ENCODE assay signal across 13 cellular contexts in the genomic region with DNA sequence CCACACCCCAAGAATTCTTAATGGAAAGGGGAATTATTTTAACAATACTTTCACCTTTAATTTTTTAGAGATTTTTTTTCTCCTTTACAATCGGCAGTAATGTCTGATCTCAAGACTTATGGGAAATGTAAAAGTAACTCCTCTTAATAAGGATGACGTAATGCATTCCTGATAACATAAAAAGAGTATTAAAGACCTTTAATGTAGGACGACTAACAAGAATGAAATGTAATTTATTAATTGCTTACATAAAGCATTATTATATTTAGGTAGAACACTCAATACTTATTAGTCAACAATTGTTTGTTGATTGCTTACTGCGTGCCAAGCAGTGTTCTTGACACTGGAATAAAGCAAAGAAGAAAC.
DNase-seq lines count a peak whose midpoint lies in the region; ATAC-seq, FAIRE-seq and TF ChIP-seq lines count a peak whose summit lies in the region.
"Had no signal": no experiment of that assay in that cellular context is flagged by ENCODE, and none has a peak within 500 bp of the region (broad histone marks: within the 10 kb centered on the region; RNA-seq: fewer than 3 reads in every experiment).

No MANE protein-coding gene starts in this region.

- no peaks in the 10 kb centered on the region for H3K79me2 ChIP-seq in neural cell (replicated peaks; ENCODE audit: insufficient read depth, low read length)

- TF ChIP-seq EP300 in neural cell (conservative IDR thresholded peaks at IDR 0.05; ENCODE audit: poor library complexity, severe bottlenecking): no peak

- TF ChIP-seq RAD21 in neural cell (conservative IDR thresholded peaks at IDR 0.05): no peak

- no peaks in the 10 kb centered on the region for H4K20me1 ChIP-seq in neural cell (ENCODE audit: insufficient read depth)

- no peak overlapping the region for H3K9ac ChIP-seq in HUES48 (ENCODE audit: low read depth, low read length)
- peak overlapping the region; percentile 59 for H3K9ac ChIP-seq in neural cell (ENCODE audit: low read length)

- TF ChIP-seq CTCF in dorsolateral prefrontal cortex (IDR thresholded peaks at IDR 0.05 in 54 of 56, conservative IDR thresholded peaks at IDR 0.05 in 2 of 56; ENCODE audit: low read depth in 1 of 56, partially characterized antibody in 56 of 56) (no peak), neural cell (IDR thresholded peaks at IDR 0.05; ENCODE audit: poor library complexity, severe bottlenecking) (no peak)

- no peak overlapping the region for H2AFZ ChIP-seq in neural cell (ENCODE audit: low read depth, low read length)

- no peaks in the 10 kb centered on the region for H3F3A ChIP-seq in neural cell (ENCODE audit: insufficient read depth, low read length, poor library complexity, severe bottlenecking)

- H3K27me3 ChIP-seq in HUES48 (ENCODE audit: control insufficient read depth, insufficient read depth, low read length): no peaks in the 10 kb centered on the region; the same call in 1 of the 2 replicates
- H3K27me3 ChIP-seq in dorsolateral prefrontal cortex: no peaks in the 10 kb centered on the region
- no peaks in the 10 kb centered on the region for H3K27me3 ChIP-seq in neural cell (ENCODE audit: insufficient read depth, low read depth, low read length)

- ATAC-seq in HG03460 (IDR thresholded peaks at IDR 0.05; ENCODE audit: unreplicated experiment): no peak

- no peaks in the 10 kb centered on the region for H3K9me3 ChIP-seq in HUES48 (ENCODE audit: control insufficient read depth, insufficient read depth, low read length)
- no peaks in the 10 kb centered on the region for H3K9me3 ChIP-seq in neural cell (ENCODE audit: low read length)
- H3K9me3 ChIP-seq: HAP-1 had no signal

- peak overlapping the region; percentile 50 for H3K4me2 ChIP-seq in neural cell (ENCODE audit: low read length)

- intact Hi-C loops in dorsolateral prefrontal cortex (cut with DNase I): loop anchor here in 1 of 2 donors (5.0 kb wide), 2 partner anchors 1030 to 1045 kb away; a partner anchor contains a TSS

- H3K36me3 ChIP-seq in HUES48 (ENCODE audit: control insufficient read depth, insufficient read depth, low read length): no peaks in the 10 kb centered on the region
- no peaks in the 10 kb centered on the region for H3K36me3 ChIP-seq in neural cell (ENCODE audit: insufficient read depth, low read length)
- H3K36me3 ChIP-seq: HAP-1 had no signal

- no peaks in the 10 kb centered on the region for H3K9me2 ChIP-seq in neural cell (ENCODE audit: insufficient read depth, low read length)

- no peak for DNase-seq in dorsolateral prefrontal cortex
- no peak for DNase-seq in stimulated activated CD4-positive, alpha-beta T cell treated with anti-CD3 and anti-CD28 coated beads, Interleukin-4, amount 100 ng/mL, for 1 hour
- DNase-seq in activated CD8-positive, alpha-beta memory T cell treated with anti-CD3 and anti-CD28 coated beads, Interleukin-2, amount 50 U/mL, for 48 hours: no peak
- no peak for DNase-seq in NCI-H1436 (lab: John Stamatoyannopoulos, UW)
- DNase-seq: activated T-cell treated with anti-CD3 and anti-CD28 coated beads, Interleukin-2, amount 50 U/mL, for 24 hours; CD8-positive, alpha-beta memory T cell; T-helper 1 cell had no signal

- H3K4me3 ChIP-seq in HUES48 (ENCODE audit: low read depth, low read length) (0 out of 2 replicates have a peak overlapping the region, but pooled peaks have one; percentile 86), dorsolateral prefrontal cortex (peak overlapping the region in 57 of 59 donors; percentile 32 to 95 (median 79)), neural cell (ENCODE audit: low read length) (peak overlapping the region; percentile 79)

- peaks cover 28% of the 10 kb centered on the region for H3K4me1 ChIP-seq in HUES48 (ENCODE audit: control insufficient read depth, insufficient read depth, low read length)

- H3K27ac ChIP-seq in HUES48 (ENCODE audit: low read depth, low read length): peak overlapping the region; percentile 98
- peak overlapping the region in 1 of 59 donors; percentile 86 for H3K27ac ChIP-seq in dorsolateral prefrontal cortex
- peak overlapping the region; percentile 53 for H3K27ac ChIP-seq in neural cell (ENCODE audit: low read length)

- FAIRE-seq in A204.1 (lab: Jason Lieb, UNC): peak; percentile 79
- FAIRE-seq: GM18507 had no signal

TF ChIP-seq in neural cell, 6 proteins besides CTCF, POLR2A, EP300 and RAD21:
- TF ChIP-seq, protein P1, sequence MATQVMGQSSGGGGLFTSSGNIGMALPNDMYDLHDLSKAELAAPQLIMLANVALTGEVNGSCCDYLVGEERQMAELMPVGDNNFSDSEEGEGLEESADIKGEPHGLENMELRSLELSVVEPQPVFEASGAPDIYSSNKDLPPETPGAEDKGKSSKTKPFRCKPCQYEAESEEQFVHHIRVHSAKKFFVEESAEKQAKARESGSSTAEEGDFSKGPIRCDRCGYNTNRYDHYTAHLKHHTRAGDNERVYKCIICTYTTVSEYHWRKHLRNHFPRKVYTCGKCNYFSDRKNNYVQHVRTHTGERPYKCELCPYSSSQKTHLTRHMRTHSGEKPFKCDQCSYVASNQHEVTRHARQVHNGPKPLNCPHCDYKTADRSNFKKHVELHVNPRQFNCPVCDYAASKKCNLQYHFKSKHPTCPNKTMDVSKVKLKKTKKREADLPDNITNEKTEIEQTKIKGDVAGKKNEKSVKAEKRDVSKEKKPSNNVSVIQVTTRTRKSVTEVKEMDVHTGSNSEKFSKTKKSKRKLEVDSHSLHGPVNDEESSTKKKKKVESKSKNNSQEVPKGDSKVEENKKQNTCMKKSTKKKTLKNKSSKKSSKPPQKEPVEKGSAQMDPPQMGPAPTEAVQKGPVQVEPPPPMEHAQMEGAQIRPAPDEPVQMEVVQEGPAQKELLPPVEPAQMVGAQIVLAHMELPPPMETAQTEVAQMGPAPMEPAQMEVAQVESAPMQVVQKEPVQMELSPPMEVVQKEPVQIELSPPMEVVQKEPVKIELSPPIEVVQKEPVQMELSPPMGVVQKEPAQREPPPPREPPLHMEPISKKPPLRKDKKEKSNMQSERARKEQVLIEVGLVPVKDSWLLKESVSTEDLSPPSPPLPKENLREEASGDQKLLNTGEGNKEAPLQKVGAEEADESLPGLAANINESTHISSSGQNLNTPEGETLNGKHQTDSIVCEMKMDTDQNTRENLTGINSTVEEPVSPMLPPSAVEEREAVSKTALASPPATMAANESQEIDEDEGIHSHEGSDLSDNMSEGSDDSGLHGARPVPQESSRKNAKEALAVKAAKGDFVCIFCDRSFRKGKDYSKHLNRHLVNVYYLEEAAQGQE (IDR thresholded peaks at IDR 0.05; ENCODE audit: borderline replicate concordance): no peak
- TF ChIP-seq EZH2 (IDR thresholded peaks at IDR 0.05; ENCODE audit: borderline replicate concordance, insufficient read depth, low read length, poor library complexity, severe bottlenecking): no peak
- no peak for TF ChIP-seq SMC3 (conservative IDR thresholded peaks at IDR 0.05; ENCODE audit: poor library complexity)
- no peak for TF ChIP-seq POLR2AphosphoS5 (IDR thresholded peaks at IDR 0.05)
- TF ChIP-seq TAF1 (IDR thresholded peaks at IDR 0.05; ENCODE audit: low read depth): no peak
- no peak for TF ChIP-seq MXI1 (conservative IDR thresholded peaks at IDR 0.05; ENCODE audit: poor library complexity, severe bottlenecking)
